In the genomic region with DNA sequence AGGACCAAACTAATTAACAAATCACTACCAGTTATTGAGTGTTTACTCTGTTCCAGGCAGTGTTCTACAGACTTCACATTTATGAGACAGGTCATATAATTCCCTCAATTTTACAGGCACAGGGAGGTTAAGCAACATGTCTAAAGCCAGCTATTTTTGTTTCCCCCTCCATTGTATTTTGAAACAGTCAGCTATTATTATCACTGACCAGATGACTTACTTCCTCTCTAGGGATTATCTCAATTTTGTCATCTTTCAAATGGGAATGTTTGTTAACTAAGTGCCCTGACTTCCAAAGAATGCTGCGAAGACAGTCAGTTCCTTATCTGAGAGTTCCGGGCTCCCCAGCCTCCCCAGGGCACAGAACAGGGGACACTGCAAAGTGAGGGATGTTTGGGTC, we compare ENCODE assay signal across 1 cellular context.
TF ChIP-seq lines count a peak whose summit lies in the region.

No MANE protein-coding gene starts in this region.

TF ChIP-seq in K562, 482 proteins besides CTCF, POLR2A, EP300 and RAD21:
- peak; percentile 71 for TF ChIP-seq C11orf30 (IDR thresholded peaks at IDR 0.05; ENCODE audit: low read depth)
- TF ChIP-seq L3MBTL2 (IDR thresholded peaks at IDR 0.05): no peak
- TF ChIP-seq CBFA2T3 (IDR thresholded peaks at IDR 0.05): peak; percentile 45; the same call in 1 of the 2 replicates
- no peak for TF ChIP-seq EGR1 (conservative IDR thresholded peaks at IDR 0.05)
- TF ChIP-seq BHLHE40 (IDR thresholded peaks at IDR 0.05; ENCODE audit: low read length): no peak
- TF ChIP-seq ZNF584 (CRISPR knock-in tag; IDR thresholded peaks at IDR 0.05; ENCODE audit: low read depth): no peak
- no peak for TF ChIP-seq MCM7 (IDR thresholded peaks at IDR 0.05)
- TF ChIP-seq ZNF668 (CRISPR knock-in tag; IDR thresholded peaks at IDR 0.05): no peak
- TF ChIP-seq ZNF740 (CRISPR knock-in tag; IDR thresholded peaks at IDR 0.05): no peak
- TF ChIP-seq ZNF740 (tag; IDR thresholded peaks at IDR 0.05): no peak
- TF ChIP-seq E4F1 (CRISPR knock-in tag; IDR thresholded peaks at IDR 0.05; ENCODE audit: borderline replicate concordance): no peak
- no peak for TF ChIP-seq TEAD2 (tag; IDR thresholded peaks at IDR 0.05)
- TF ChIP-seq, protein P1, sequence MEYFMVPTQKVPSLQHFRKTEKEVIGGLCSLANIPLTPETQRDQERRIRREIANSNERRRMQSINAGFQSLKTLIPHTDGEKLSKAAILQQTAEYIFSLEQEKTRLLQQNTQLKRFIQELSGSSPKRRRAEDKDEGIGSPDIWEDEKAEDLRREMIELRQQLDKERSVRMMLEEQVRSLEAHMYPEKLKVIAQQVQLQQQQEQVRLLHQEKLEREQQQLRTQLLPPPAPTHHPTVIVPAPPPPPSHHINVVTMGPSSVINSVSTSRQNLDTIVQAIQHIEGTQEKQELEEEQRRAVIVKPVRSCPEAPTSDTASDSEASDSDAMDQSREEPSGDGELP (CRISPR knock-in tag; IDR thresholded peaks at IDR 0.05; ENCODE audit: borderline replicate concordance): no peak
- TF ChIP-seq SPI1 (IDR thresholded peaks at IDR 0.05; ENCODE audit: borderline replicate concordance, low read depth, low read length): peak; percentile 74; the same call in 1 of the 2 replicates
- TF ChIP-seq, protein P2, sequence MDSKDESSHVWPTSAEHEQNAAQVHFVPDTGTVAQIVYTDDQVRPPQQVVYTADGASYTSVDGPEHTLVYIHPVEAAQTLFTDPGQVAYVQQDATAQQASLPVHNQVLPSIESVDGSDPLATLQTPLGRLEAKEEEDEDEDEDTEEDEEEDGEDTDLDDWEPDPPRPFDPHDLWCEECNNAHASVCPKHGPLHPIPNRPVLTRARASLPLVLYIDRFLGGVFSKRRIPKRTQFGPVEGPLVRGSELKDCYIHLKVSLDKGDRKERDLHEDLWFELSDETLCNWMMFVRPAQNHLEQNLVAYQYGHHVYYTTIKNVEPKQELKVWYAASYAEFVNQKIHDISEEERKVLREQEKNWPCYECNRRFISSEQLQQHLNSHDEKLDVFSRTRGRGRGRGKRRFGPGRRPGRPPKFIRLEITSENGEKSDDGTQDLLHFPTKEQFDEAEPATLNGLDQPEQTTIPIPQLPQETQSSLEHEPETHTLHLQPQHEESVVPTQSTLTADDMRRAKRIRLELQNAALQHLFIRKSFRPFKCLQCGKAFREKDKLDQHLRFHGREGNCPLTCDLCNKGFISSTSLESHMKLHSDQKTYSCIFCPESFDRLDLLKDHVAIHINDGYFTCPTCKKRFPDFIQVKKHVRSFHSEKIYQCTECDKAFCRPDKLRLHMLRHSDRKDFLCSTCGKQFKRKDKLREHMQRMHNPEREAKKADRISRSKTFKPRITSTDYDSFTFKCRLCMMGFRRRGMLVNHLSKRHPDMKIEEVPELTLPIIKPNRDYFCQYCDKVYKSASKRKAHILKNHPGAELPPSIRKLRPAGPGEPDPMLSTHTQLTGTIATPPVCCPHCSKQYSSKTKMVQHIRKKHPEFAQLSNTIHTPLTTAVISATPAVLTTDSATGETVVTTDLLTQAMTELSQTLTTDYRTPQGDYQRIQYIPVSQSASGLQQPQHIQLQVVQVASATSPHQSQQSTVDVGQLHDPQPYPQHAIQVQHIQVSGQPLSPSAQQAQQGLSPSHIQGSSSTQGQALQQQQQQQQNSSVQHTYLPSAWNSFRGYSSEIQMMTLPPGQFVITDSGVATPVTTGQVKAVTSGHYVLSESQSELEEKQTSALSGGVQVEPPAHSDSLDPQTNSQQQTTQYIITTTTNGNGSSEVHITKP (IDR thresholded peaks at IDR 0.05; ENCODE audit: partially characterized antibody): peak; percentile 49
- no peak for TF ChIP-seq ZNF143 (CRISPR knock-in tag; IDR thresholded peaks at IDR 0.05)
- TF ChIP-seq TCF3 (CRISPR knock-in tag; IDR thresholded peaks at IDR 0.05): peak; percentile 37; the same call in 1 of the 2 replicates
- TF ChIP-seq CEBPB (tag; IDR thresholded peaks at IDR 0.05): peak; percentile 81
- TF ChIP-seq, protein P3, sequence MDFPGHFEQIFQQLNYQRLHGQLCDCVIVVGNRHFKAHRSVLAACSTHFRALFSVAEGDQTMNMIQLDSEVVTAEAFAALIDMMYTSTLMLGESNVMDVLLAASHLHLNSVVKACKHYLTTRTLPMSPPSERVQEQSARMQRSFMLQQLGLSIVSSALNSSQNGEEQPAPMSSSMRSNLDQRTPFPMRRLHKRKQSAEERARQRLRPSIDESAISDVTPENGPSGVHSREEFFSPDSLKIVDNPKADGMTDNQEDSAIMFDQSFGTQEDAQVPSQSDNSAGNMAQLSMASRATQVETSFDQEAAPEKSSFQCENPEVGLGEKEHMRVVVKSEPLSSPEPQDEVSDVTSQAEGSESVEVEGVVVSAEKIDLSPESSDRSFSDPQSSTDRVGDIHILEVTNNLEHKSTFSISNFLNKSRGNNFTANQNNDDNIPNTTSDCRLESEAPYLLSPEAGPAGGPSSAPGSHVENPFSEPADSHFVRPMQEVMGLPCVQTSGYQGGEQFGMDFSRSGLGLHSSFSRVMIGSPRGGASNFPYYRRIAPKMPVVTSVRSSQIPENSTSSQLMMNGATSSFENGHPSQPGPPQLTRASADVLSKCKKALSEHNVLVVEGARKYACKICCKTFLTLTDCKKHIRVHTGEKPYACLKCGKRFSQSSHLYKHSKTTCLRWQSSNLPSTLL (IDR thresholded peaks at IDR 0.05): no peak
- TF ChIP-seq SREBF1 (IDR thresholded peaks at IDR 0.05; ENCODE audit: borderline replicate concordance, low read depth, low read length): no peak
- TF ChIP-seq RBM25 (IDR thresholded peaks at IDR 0.05; ENCODE audit: low read depth, low read length, severe bottlenecking): peak; percentile 86
- peak; percentile 39 to 51; a peak in 2 of 4 replicates for TF ChIP-seq KDM1A (IDR thresholded peaks at IDR 0.05)
- peak; percentile 89 for TF ChIP-seq BCOR (IDR thresholded peaks at IDR 0.05)
- TF ChIP-seq RCOR1 (IDR thresholded peaks at IDR 0.05; ENCODE audit: borderline replicate concordance in 1 of 2, low read depth in 2 of 2, low read length in 2 of 2): peak in 1 of 2 experiments; percentile 42; a peak in 1 of 4 replicates
- TF ChIP-seq ZNF431 (CRISPR knock-in tag; IDR thresholded peaks at IDR 0.05): no peak
- TF ChIP-seq, protein P4, sequence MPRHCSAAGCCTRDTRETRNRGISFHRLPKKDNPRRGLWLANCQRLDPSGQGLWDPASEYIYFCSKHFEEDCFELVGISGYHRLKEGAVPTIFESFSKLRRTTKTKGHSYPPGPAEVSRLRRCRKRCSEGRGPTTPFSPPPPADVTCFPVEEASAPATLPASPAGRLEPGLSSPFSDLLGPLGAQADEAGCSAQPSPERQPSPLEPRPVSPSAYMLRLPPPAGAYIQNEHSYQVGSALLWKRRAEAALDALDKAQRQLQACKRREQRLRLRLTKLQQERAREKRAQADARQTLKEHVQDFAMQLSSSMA (CRISPR knock-in tag; IDR thresholded peaks at IDR 0.05): no peak
- peak; percentile 76 for TF ChIP-seq ADNP (tag; IDR thresholded peaks at IDR 0.05)
- 0 out of 2 replicates have a peak, but pooled peaks have one; percentile 20 for TF ChIP-seq CEBPG (CRISPR knock-in tag; IDR thresholded peaks at IDR 0.05)
- TF ChIP-seq CEBPG (tag; conservative IDR thresholded peaks at IDR 0.05 in 1 of 2, IDR thresholded peaks at IDR 0.05 in 1 of 2): peak; percentile 45 to 65; a peak in 3 of 4 replicates
- no peak for TF ChIP-seq GTF2E2 (tag; IDR thresholded peaks at IDR 0.05)
- TF ChIP-seq ZNF316 (IDR thresholded peaks at IDR 0.05): peak; percentile 88
- TF ChIP-seq LCOR (CRISPR knock-in tag; IDR thresholded peaks at IDR 0.05): 0 out of 2 replicates have a peak, but pooled peaks have one; percentile 7
- peak; percentile 68 for TF ChIP-seq SOX6 (IDR thresholded peaks at IDR 0.05)
- TF ChIP-seq, protein P5, sequence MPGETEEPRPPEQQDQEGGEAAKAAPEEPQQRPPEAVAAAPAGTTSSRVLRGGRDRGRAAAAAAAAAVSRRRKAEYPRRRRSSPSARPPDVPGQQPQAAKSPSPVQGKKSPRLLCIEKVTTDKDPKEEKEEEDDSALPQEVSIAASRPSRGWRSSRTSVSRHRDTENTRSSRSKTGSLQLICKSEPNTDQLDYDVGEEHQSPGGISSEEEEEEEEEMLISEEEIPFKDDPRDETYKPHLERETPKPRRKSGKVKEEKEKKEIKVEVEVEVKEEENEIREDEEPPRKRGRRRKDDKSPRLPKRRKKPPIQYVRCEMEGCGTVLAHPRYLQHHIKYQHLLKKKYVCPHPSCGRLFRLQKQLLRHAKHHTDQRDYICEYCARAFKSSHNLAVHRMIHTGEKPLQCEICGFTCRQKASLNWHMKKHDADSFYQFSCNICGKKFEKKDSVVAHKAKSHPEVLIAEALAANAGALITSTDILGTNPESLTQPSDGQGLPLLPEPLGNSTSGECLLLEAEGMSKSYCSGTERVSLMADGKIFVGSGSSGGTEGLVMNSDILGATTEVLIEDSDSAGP (CRISPR knock-in tag; IDR thresholded peaks at IDR 0.05): no peak
- no peak for TF ChIP-seq SMC3 (conservative IDR thresholded peaks at IDR 0.05; ENCODE audit: insufficient read depth, low read depth, low read length)
- TF ChIP-seq MAFG (tag; conservative IDR thresholded peaks at IDR 0.05): peak; percentile 57
- TF ChIP-seq ARID1B (IDR thresholded peaks at IDR 0.05): peak; percentile 48; the same call in 1 of the 2 replicates
- TF ChIP-seq ZNF3 (CRISPR knock-in tag; IDR thresholded peaks at IDR 0.05): no peak
- peak; percentile 87 for TF ChIP-seq MEF2D (tag; conservative IDR thresholded peaks at IDR 0.05; ENCODE audit: low read depth)
- TF ChIP-seq NR4A1 (CRISPR knock-in tag; IDR thresholded peaks at IDR 0.05): no peak
- no peak for TF ChIP-seq NR4A1 (tag; IDR thresholded peaks at IDR 0.05)
- TF ChIP-seq STAT5B (CRISPR knock-in tag; IDR thresholded peaks at IDR 0.05): no peak
- TF ChIP-seq MAFF (IDR thresholded peaks at IDR 0.05; ENCODE audit: low read length): peak; percentile 39; the same call in 1 of the 2 replicates
- no peak for TF ChIP-seq BRF2 (IDR thresholded peaks at IDR 0.05; ENCODE audit: borderline replicate concordance, insufficient read depth, insufficient read length)
- TF ChIP-seq CCAR2 (IDR thresholded peaks at IDR 0.05; ENCODE audit: low read depth, low read length): no peak
- no peak for TF ChIP-seq COPS2 (conservative IDR thresholded peaks at IDR 0.05)
- no peak for TF ChIP-seq ATF7 (IDR thresholded peaks at IDR 0.05)
- TF ChIP-seq ETV1 (tag; conservative IDR thresholded peaks at IDR 0.05; ENCODE audit: low read depth): peak; percentile 70
- TF ChIP-seq ZNF274 (IDR thresholded peaks at IDR 0.05; ENCODE audit: borderline replicate concordance, low read depth, low read length): no peak
- TF ChIP-seq ZKSCAN1 (IDR thresholded peaks at IDR 0.05; ENCODE audit: low read depth, low read length): no peak
- no peak for TF ChIP-seq PURB (CRISPR knock-in tag; IDR thresholded peaks at IDR 0.05; ENCODE audit: low read depth)
- TF ChIP-seq PTTG1 (tag; IDR thresholded peaks at IDR 0.05; ENCODE audit: low read depth): no peak
- TF ChIP-seq TRIM24 (IDR thresholded peaks at IDR 0.05): 0 out of 4 replicates have a peak, but pooled peaks of 1 of the 2 experiments have one; percentile 17
- no peak for TF ChIP-seq NCOR1 (IDR thresholded peaks at IDR 0.05)
- TF ChIP-seq ELF1 (tag; IDR thresholded peaks at IDR 0.05): 0 out of 2 replicates have a peak, but pooled peaks have one; percentile 30
- peak; percentile 76 for TF ChIP-seq HDAC2 (IDR thresholded peaks at IDR 0.05)
- no peak for TF ChIP-seq MBD2 (IDR thresholded peaks at IDR 0.05; ENCODE audit: borderline replicate concordance, low read depth)
